Comparison of ENCODE assay signal across 8 cellular contexts in the genomic region with DNA sequence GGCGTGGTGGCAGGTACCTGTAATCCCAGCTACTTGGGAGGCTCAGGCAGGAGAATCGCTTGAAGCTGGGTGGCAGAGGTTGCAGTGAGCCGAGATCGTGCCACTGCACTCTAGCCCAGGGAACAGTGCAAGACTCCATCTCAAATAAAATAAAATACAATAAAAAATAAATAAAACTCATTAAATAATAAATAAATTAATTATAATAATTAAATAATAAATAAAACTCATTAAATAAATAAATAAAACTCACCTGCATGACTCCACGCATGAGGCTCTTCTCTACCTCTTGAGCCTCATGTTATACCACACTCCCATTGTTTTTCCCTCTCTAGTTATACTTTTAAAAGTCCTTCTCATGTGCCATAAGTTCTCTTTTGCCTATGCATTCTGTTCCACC.
"Had no signal": no experiment of that assay in that cellular context is flagged by ENCODE, and none has a peak within 500 bp of the region (broad histone marks: within the 10 kb centered on the region; RNA-seq: fewer than 3 reads in every experiment).

No MANE protein-coding gene starts in this region.

- H3K27me3 Mint-ChIP-seq: IgD-negative memory B cell had no signal

- H3K27ac ChIP-seq: HL-60, KMS-11 had no signal

- H3K27ac Mint-ChIP-seq: IgD-negative memory B cell had no signal

- ATAC-seq: HepG2, K562 had no signal

- H3K36me3 Mint-ChIP-seq: IgD-negative memory B cell had no signal

- H3K4me3 ChIP-seq: K562 had no signal

- H3K9ac ChIP-seq: KMS-11 had no signal

- H3K4me2 ChIP-seq: KMS-11 had no signal

- H3K9me3 Mint-ChIP-seq: IgD-negative memory B cell had no signal

- DNase-seq: IMR-90, KBM-7, KG1 had no signal

- H3K4me3 Mint-ChIP-seq: IgD-negative memory B cell had no signal
